In genomic region chr2:37916512-37917082, GRCh38 we compare ENCODE assay signal across 12 cellular contexts.
DNase-seq lines count a peak whose midpoint lies in the region; ATAC-seq and TF ChIP-seq lines count a peak whose summit lies in the region.
"Had no signal": no experiment of that assay in that cellular context is flagged by ENCODE, and none has a peak within 500 bp of the region (broad histone marks: within the 10 kb centered on the region; RNA-seq: fewer than 3 reads in every experiment).

No MANE protein-coding gene starts in this region.

- ATAC-seq in HG03439 (IDR thresholded peaks at IDR 0.05; ENCODE audit: unreplicated experiment), result no peak
- no peak for ATAC-seq in GM21423 (IDR thresholded peaks at IDR 0.05; ENCODE audit: unreplicated experiment)

- DNase-seq in AG08395 (ENCODE audit: low spot score) (peak; percentile 89), LNCaP clone FGC (ENCODE audit: low read depth) (peak; percentile 48), fibroblast of gingiva (ENCODE audit: low read depth) (peak; percentile 95), NCI-H510A (lab: John Stamatoyannopoulos, UW) (no peak), retina (no peak)
- DNase-seq: CD4-positive, alpha-beta T cell; Karpas-422 had no signal

- H3K4me3 ChIP-seq in LNCaP clone FGC (ENCODE audit: low read depth, low read length), result no peak overlapping the region
- H3K4me3 ChIP-seq: cardiac muscle cell, PC-9 had no signal

- H3K27ac Mint-ChIP-seq in nephron, result peak overlapping the region; percentile 14 to 79 (median 64)
- H3K27ac Mint-ChIP-seq: CD4-positive, alpha-beta T cell had no signal

- H3K27me3 Mint-ChIP-seq in nephron (ENCODE audit: low read depth), result peaks cover 3% of the 10 kb centered on the region

- H3K36me3 Mint-ChIP-seq in nephron (ENCODE audit: low read depth), result no peaks in the 10 kb centered on the region

- TF ChIP-seq CTCF in LNCaP clone FGC (IDR thresholded peaks at IDR 0.05; ENCODE audit: control insufficient read depth, extremely low read depth, insufficient read depth) (no peak), nephron (IDR thresholded peaks at IDR 0.05; ENCODE audit: unreplicated experiment in 3 of 3) (no peak)

- no peaks in the 10 kb centered on the region for H3K9me3 Mint-ChIP-seq in nephron
- H3K9me3 Mint-ChIP-seq: CD4-positive, alpha-beta T cell had no signal

- H3K4me1 Mint-ChIP-seq in nephron, result peaks cover 18% of the 10 kb centered on the region

- no peak overlapping the region for H3K4me3 Mint-ChIP-seq in nephron
- H3K4me3 Mint-ChIP-seq: CD4-positive, alpha-beta T cell had no signal

Comparison
In these comparisons a context has a peak if more than half of its experiments do, and no peak if none do; other contexts are left out.
1. DNase-seq: peak in AG08395 (single experiment), LNCaP clone FGC (single experiment) and fibroblast of gingiva (single experiment); none in NCI-H510A (single experiment) and retina (single experiment).